In the genomic region with DNA sequence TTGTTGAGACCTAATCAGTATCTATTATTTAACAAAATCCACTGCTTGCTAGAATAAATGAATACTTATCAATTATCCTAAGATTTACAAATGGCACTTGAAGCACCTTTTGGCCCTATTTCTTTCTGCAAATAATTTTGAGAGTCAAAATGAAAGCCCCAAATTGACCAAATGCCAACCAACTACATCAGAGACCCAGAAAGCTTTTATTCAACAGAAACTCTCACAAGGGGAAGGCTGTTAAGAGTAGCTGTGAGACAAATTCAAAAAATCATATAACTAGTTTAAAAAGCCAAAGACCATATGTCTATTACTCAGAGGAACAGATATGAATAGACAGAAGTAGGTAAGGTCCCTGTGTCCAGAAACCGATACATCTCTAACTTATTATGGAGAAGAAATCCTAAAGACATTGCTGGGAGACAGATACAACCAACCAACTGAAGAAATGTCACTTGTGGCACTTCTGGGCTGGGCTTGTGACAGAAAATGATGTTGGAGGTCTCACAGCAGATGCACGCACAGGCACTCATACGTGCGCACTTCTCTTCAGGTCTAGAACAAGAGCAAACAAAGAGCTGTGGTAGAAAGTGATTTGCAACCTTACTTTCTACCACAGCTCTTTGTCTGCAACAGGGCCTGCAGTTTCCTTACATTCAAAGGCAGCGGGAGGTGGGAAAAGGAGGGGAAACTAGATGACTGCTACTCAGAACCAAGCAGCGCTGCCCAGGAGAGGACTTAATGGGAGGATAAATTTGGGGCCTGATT, we compare ENCODE assay signal across 1 cellular context.
A peak's percentile ranks its signal among the peaks of the same experiment; 100 is the strongest.
TF ChIP-seq lines count a peak whose summit lies in the region.

No MANE protein-coding gene starts in this region.

TF ChIP-seq in GM23338, 12 proteins besides CTCF, POLR2A, EP300 and RAD21:
- TF ChIP-seq, protein P1, sequence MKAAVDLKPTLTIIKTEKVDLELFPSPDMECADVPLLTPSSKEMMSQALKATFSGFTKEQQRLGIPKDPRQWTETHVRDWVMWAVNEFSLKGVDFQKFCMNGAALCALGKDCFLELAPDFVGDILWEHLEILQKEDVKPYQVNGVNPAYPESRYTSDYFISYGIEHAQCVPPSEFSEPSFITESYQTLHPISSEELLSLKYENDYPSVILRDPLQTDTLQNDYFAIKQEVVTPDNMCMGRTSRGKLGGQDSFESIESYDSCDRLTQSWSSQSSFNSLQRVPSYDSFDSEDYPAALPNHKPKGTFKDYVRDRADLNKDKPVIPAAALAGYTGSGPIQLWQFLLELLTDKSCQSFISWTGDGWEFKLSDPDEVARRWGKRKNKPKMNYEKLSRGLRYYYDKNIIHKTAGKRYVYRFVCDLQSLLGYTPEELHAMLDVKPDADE (IDR thresholded peaks at IDR 0.05), result no peak
- TF ChIP-seq STAT1 (IDR thresholded peaks at IDR 0.05; ENCODE audit: unreplicated experiment) (no peak), EZH2phosphoT487 (IDR thresholded peaks at IDR 0.05; ENCODE audit: unreplicated experiment) (no peak)
- TF ChIP-seq, protein P2, sequence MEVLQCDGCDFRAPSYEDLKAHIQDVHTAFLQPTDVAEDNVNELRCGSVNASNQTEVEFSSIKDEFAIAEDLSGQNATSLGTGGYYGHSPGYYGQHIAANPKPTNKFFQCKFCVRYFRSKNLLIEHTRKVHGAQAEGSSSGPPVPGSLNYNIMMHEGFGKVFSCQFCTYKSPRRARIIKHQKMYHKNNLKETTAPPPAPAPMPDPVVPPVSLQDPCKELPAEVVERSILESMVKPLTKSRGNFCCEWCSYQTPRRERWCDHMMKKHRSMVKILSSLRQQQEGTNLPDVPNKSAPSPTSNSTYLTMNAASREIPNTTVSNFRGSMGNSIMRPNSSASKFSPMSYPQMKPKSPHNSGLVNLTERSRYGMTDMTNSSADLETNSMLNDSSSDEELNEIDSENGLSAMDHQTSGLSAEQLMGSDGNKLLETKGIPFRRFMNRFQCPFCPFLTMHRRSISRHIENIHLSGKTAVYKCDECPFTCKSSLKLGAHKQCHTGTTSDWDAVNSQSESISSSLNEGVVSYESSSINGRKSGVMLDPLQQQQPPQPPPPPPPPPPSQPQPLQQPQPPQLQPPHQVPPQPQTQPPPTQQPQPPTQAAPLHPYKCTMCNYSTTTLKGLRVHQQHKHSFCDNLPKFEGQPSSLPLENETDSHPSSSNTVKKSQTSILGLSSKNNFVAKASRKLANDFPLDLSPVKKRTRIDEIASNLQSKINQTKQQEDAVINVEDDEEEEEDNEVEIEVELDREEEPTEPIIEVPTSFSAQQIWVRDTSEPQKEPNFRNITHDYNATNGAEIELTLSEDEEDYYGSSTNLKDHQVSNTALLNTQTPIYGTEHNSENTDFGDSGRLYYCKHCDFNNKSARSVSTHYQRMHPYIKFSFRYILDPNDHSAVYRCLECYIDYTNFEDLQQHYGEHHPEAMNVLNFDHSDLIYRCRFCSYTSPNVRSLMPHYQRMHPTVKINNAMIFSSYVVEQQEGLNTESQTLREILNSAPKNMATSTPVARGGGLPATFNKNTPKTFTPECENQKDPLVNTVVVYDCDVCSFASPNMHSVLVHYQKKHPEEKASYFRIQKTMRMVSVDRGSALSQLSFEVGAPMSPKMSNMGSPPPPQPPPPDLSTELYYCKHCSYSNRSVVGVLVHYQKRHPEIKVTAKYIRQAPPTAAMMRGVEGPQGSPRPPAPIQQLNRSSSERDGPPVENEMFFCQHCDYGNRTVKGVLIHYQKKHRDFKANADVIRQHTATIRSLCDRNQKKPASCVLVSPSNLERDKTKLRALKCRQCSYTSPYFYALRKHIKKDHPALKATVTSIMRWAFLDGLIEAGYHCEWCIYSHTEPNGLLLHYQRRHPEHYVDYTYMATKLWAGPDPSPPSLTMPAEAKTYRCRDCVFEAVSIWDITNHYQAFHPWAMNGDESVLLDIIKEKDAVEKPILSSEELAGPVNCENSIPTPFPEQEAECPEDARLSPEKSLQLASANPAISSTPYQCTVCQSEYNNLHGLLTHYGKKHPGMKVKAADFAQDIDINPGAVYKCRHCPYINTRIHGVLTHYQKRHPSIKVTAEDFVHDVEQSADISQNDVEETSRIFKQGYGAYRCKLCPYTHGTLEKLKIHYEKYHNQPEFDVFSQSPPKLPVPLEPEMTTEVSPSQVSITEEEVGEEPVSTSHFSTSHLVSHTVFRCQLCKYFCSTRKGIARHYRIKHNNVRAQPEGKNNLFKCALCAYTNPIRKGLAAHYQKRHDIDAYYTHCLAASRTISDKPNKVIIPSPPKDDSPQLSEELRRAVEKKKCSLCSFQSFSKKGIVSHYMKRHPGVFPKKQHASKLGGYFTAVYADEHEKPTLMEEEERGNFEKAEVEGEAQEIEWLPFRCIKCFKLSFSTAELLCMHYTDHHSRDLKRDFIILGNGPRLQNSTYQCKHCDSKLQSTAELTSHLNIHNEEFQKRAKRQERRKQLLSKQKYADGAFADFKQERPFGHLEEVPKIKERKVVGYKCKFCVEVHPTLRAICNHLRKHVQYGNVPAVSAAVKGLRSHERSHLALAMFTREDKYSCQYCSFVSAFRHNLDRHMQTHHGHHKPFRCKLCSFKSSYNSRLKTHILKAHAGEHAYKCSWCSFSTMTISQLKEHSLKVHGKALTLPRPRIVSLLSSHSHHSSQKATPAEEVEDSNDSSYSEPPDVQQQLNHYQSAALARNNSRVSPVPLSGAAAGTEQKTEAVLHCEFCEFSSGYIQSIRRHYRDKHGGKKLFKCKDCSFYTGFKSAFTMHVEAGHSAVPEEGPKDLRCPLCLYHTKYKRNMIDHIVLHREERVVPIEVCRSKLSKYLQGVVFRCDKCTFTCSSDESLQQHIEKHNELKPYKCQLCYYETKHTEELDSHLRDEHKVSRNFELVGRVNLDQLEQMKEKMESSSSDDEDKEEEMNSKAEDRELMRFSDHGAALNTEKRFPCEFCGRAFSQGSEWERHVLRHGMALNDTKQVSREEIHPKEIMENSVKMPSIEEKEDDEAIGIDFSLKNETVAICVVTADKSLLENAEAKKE (CRISPR knock-in tag; IDR thresholded peaks at IDR 0.05), result 0 out of 2 replicates have a peak, but pooled peaks have one; percentile 43
